Comparison of ENCODE assay signal across 8 cellular contexts in genomic region chr5:149442563-149443182, GRCh38.
DNase-seq lines count a peak whose midpoint lies in the region; ATAC-seq, FAIRE-seq and TF ChIP-seq lines count a peak whose summit lies in the region.

No MANE protein-coding gene starts in this region.

- DNase-seq in EH (ENCODE audit: low read depth) (peak; percentile 80), H54 (ENCODE audit: insufficient read length, low spot score) (peak; percentile 61), NCI-H1105 treated with DMSO at 0.1 percent for 48 hours (lab: John Stamatoyannopoulos, UW) (peak; percentile 18), cardiac fibroblast (ENCODE audit: low read depth in 2 of 2) (peak; percentile 80 to 85), kidney glomerular epithelial cell (lab: John Stamatoyannopoulos, UW) (peak; percentile 43)
- DNase-seq in stimulated activated CD4-positive, alpha-beta T cell treated with anti-CD3 and anti-CD28 coated beads, Interleukin-1b, Interleukin-23, amount 100 ng/mL, for 1 hour (ENCODE audit: low read depth in 2 of 2), result peak; percentile 25 to 57

- TF ChIP-seq CTCF in cardiac fibroblast (IDR thresholded peaks at IDR 0.05; ENCODE audit: low read depth, low read length), result peak; percentile 96

- TF ChIP-seq POLR2A in H54 (IDR thresholded peaks at IDR 0.05; ENCODE audit: low read depth, low read length) (no peak), GM18505 (IDR thresholded peaks at IDR 0.05; ENCODE audit: borderline replicate concordance, extremely low read depth, insufficient read depth, insufficient read length) (no peak)

- ATAC-seq in activated CD4-positive, CD25-positive, alpha-beta regulatory T cell treated with anti-CD3 and anti-CD28 coated beads, Interleukin-2, amount 50 U/mL, for 24 hours, result peak; percentile 62 to 72
- ATAC-seq in GM18505 (IDR thresholded peaks at IDR 0.05; ENCODE audit: unreplicated experiment), result no peak

- no peak overlapping the region for H3K4me3 ChIP-seq in cardiac fibroblast (replicated peaks in 1 of 2; ENCODE audit: low read depth in 2 of 2, low read length in 2 of 2)

- no peak for FAIRE-seq in H54 (lab: Jason Lieb, UNC)

Comparison
In these comparisons a context has a peak if more than half of its experiments do, and no peak if none do; other contexts are left out.
1. DNase-seq: peak in every context shown above with its lines; median percentile 82 in cardiac fibroblast; 80 in EH; 61 in H54; 43 in kidney glomerular epithelial cell; 41 in stimulated activated CD4-positive, alpha-beta T cell treated with anti-CD3 and anti-CD28 coated beads, Interleukin-1b, Interleukin-23, amount 100 ng/mL, for 1 hour; 18 in NCI-H1105 treated with DMSO at 0.1 percent for 48 hours.